Comparison of ENCODE assay signal across 2 cellular contexts in the genomic region with DNA sequence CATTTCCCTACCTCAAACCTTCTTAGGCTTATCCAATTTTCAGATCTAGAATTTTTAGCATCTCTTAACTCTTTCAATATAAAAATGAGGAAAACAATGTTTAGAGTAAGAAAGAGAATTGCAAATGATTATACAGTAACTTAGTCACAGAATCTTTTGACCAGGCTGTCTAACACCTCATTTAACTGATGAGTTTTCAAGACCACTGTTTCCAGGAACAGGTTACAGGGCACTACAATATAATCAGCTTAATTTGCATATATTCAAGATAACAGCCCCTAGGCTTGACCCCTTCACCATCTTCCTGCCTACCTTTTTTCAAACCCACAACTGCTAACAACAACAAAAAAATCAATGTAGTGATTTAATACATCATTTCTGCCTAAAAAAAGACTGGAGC.
TF ChIP-seq lines count a peak whose summit lies in the region.

No MANE protein-coding gene starts in this region.

TF ChIP-seq in SK-N-SH, 30 proteins besides CTCF, POLR2A, EP300 and RAD21:
- TF ChIP-seq FOXJ3 (CRISPR knock-in tag; IDR thresholded peaks at IDR 0.05) = no peak

TF ChIP-seq in SK-N-SH treated with all-trans-retinoic acid at 6 μM for 48 hours, 23 proteins besides CTCF, POLR2A, EP300 and RAD21:
- TF ChIP-seq, protein P1, sequence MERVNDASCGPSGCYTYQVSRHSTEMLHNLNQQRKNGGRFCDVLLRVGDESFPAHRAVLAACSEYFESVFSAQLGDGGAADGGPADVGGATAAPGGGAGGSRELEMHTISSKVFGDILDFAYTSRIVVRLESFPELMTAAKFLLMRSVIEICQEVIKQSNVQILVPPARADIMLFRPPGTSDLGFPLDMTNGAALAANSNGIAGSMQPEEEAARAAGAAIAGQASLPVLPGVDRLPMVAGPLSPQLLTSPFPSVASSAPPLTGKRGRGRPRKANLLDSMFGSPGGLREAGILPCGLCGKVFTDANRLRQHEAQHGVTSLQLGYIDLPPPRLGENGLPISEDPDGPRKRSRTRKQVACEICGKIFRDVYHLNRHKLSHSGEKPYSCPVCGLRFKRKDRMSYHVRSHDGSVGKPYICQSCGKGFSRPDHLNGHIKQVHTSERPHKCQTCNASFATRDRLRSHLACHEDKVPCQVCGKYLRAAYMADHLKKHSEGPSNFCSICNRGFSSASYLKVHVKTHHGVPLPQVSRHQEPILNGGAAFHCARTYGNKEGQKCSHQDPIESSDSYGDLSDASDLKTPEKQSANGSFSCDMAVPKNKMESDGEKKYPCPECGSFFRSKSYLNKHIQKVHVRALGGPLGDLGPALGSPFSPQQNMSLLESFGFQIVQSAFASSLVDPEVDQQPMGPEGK (CRISPR knock-in tag; IDR thresholded peaks at IDR 0.05; ENCODE audit: borderline replicate concordance) = no peak
- TF ChIP-seq, protein P2, sequence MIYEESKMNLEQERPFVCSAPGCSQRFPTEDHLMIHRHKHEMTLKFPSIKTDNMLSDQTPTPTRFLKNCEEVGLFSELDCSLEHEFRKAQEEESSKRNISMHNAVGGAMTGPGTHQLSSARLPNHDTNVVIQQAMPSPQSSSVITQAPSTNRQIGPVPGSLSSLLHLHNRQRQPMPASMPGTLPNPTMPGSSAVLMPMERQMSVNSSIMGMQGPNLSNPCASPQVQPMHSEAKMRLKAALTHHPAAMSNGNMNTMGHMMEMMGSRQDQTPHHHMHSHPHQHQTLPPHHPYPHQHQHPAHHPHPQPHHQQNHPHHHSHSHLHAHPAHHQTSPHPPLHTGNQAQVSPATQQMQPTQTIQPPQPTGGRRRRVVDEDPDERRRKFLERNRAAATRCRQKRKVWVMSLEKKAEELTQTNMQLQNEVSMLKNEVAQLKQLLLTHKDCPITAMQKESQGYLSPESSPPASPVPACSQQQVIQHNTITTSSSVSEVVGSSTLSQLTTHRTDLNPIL (CRISPR knock-in tag; IDR thresholded peaks at IDR 0.05; ENCODE audit: low read depth) = no peak
- no peak for TF ChIP-seq CSDC2 (CRISPR knock-in tag; IDR thresholded peaks at IDR 0.05)
- TF ChIP-seq, protein P3, sequence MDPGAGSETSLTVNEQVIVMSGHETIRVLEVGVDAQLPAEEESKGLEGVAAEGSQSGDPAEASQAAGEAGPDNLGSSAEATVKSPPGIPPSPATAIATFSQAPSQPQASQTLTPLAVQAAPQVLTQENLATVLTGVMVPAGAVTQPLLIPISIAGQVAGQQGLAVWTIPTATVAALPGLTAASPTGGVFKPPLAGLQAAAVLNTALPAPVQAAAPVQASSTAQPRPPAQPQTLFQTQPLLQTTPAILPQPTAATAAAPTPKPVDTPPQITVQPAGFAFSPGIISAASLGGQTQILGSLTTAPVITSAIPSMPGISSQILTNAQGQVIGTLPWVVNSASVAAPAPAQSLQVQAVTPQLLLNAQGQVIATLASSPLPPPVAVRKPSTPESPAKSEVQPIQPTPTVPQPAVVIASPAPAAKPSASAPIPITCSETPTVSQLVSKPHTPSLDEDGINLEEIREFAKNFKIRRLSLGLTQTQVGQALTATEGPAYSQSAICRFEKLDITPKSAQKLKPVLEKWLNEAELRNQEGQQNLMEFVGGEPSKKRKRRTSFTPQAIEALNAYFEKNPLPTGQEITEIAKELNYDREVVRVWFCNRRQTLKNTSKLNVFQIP (CRISPR knock-in tag; IDR thresholded peaks at IDR 0.05; ENCODE audit: borderline replicate concordance, low read depth) = no peak
- TF ChIP-seq, protein P4, sequence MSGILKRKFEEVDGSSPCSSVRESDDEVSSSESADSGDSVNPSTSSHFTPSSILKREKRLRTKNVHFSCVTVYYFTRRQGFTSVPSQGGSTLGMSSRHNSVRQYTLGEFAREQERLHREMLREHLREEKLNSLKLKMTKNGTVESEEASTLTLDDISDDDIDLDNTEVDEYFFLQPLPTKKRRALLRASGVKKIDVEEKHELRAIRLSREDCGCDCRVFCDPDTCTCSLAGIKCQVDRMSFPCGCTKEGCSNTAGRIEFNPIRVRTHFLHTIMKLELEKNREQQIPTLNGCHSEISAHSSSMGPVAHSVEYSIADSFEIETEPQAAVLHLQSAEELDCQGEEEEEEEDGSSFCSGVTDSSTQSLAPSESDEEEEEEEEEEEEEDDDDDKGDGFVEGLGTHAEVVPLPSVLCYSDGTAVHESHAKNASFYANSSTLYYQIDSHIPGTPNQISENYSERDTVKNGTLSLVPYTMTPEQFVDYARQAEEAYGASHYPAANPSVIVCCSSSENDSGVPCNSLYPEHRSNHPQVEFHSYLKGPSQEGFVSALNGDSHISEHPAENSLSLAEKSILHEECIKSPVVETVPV (CRISPR knock-in tag; IDR thresholded peaks at IDR 0.05) = no peak
- TF ChIP-seq ARNTL (CRISPR knock-in tag; IDR thresholded peaks at IDR 0.05; ENCODE audit: borderline replicate concordance, low read depth) = no peak
- TF ChIP-seq RARB (CRISPR knock-in tag; IDR thresholded peaks at IDR 0.05) = no peak
